Comparison of ENCODE assay signal across 1 cellular context in genomic region chr12:110744697-110745264, GRCh38.
A peak's percentile ranks its signal among the peaks of the same experiment; 100 is the strongest.
TF ChIP-seq lines count a peak whose summit lies in the region.

No MANE protein-coding gene starts in this region.

TF ChIP-seq in SK-N-SH, 30 proteins besides CTCF, POLR2A, EP300 and RAD21:
- no peak for TF ChIP-seq TAF1 (IDR thresholded peaks at IDR 0.05; ENCODE audit: borderline replicate concordance, low read depth, low read length)
- 0 out of 2 replicates have a peak, but pooled peaks have one; percentile 23 for TF ChIP-seq MAX (IDR thresholded peaks at IDR 0.05; ENCODE audit: low read depth)
- TF ChIP-seq MEF2A (IDR thresholded peaks at IDR 0.05; ENCODE audit: borderline replicate concordance, low read depth): no peak
- no peak for TF ChIP-seq RXRA (IDR thresholded peaks at IDR 0.05; ENCODE audit: borderline replicate concordance, low read depth)
- TF ChIP-seq TEAD4 (IDR thresholded peaks at IDR 0.05; ENCODE audit: borderline replicate concordance, insufficient read depth): no peak
- no peak for TF ChIP-seq FOXJ3 (CRISPR knock-in tag; IDR thresholded peaks at IDR 0.05)
- TF ChIP-seq USF1 (IDR thresholded peaks at IDR 0.05; ENCODE audit: borderline replicate concordance, low read depth): no peak
- no peak for TF ChIP-seq RCOR1 (IDR thresholded peaks at IDR 0.05; ENCODE audit: low read length)
- TF ChIP-seq JUND (IDR thresholded peaks at IDR 0.05): no peak
